In the genomic region with DNA sequence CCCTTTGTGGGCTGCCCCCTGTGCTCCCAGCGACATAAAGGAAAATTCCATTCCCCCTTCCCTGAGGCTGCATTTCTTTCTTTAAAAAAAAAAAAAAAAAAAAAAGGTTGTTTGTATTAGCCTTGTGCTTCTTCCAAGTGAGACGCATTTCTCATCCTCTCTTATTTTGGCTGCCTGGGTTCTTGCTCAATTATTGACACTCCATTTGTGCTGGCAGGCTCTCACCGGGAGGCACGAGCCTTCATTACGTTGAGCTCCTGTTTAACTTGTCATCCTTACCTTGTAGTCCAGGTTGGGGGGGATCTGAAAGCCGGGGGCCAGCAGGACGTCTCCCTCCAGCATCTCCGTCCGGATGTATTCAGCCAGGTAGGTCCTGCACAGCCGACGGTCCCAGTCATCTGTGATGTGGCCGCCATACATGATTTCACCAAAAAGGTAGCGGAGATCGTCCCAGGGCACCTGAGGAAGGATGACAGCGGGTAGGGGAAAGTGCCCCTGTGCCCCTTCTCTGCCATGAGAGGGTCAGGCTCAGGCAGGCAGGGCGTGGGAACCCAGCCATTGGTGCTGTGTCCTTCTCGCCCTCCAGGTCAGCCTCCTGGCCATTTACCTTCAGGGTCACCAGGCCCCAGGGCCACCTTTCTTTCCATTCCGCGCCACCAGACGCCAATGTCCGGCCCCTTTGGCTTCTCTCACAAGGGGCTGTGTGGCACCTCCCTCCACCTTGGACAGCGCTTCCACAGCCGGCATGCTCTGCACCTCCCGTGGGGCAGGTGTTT, we compare ENCODE assay signal across 11 cellular contexts.
"Had no signal": no experiment of that assay in that cellular context is flagged by ENCODE, and none has a peak within 500 bp of the region (broad histone marks: within the 10 kb centered on the region; RNA-seq: fewer than 3 reads in every experiment).

No MANE protein-coding gene starts in this region.

- H3K4me1 ChIP-seq: uterus had no signal

- H3K36me3 ChIP-seq: uterus had no signal

- H3K27me3 ChIP-seq: cardiac muscle cell, neutrophil, right atrium auricular region, uterus had no signal

- ATAC-seq: left ventricle myocardium superior had no signal

- H3K4me3 Mint-ChIP-seq: activated CD4-positive, alpha-beta T cell treated with anti-CD3 and anti-CD28 coated beads, Interleukin-2, amount 10 ng/mL, durations not matched to agents 24 days and 14 days; activated naive CD8-positive, alpha-beta T cell had no signal

- H3K27ac ChIP-seq: cardiac muscle cell, neutrophil, right atrium auricular region, tibial artery, uterus had no signal

- H3K27me3 Mint-ChIP-seq: activated CD4-positive, alpha-beta T cell treated with anti-CD3 and anti-CD28 coated beads, Interleukin-2, amount 10 ng/mL, durations not matched to agents 24 days and 14 days; activated naive CD8-positive, alpha-beta T cell had no signal

- DNase-seq: activated effector memory CD4-positive, alpha-beta T cell treated with Interleukin-2 at 50 U/mL for 16 hours; aorta; left ventricle myocardium superior; small intestine; tibial artery; uterus had no signal

- H3K9me3 Mint-ChIP-seq: activated CD4-positive, alpha-beta T cell treated with anti-CD3 and anti-CD28 coated beads, Interleukin-2, amount 10 ng/mL, durations not matched to agents 24 days and 14 days had no signal

- H3K27ac Mint-ChIP-seq: activated CD4-positive, alpha-beta T cell treated with anti-CD3 and anti-CD28 coated beads, Interleukin-2, amount 10 ng/mL, durations not matched to agents 24 days and 14 days; activated naive CD8-positive, alpha-beta T cell had no signal

- H3K4me3 ChIP-seq: cardiac muscle cell, right atrium auricular region, tibial artery, uterus had no signal

- H3K4me1 Mint-ChIP-seq: activated CD4-positive, alpha-beta T cell treated with anti-CD3 and anti-CD28 coated beads, Interleukin-2, amount 10 ng/mL, durations not matched to agents 24 days and 14 days had no signal

- H3K36me3 Mint-ChIP-seq: activated naive CD8-positive, alpha-beta T cell had no signal

- H3K9me3 ChIP-seq: neutrophil, right atrium auricular region, tibial artery, uterus had no signal
